Comparison of ENCODE assay signal across 30 cellular contexts in genomic region chr20:8557711-8558110, GRCh38.
DNase-seq lines count a peak whose midpoint lies in the region; ATAC-seq and TF ChIP-seq lines count a peak whose summit lies in the region.
"Had no signal": no experiment of that assay in that cellular context is flagged by ENCODE, and none has a peak within 500 bp of the region (broad histone marks: within the 10 kb centered on the region; RNA-seq: fewer than 3 reads in every experiment).

No MANE protein-coding gene starts in this region.

- H3K4me1 ChIP-seq in SK-N-SH (ENCODE audit: control insufficient read depth in 1 of 2, insufficient read depth in 2 of 2, low read depth in 1 of 2, low read length in 1 of 2), result no peaks in the 10 kb centered on the region
- H3K4me1 ChIP-seq: BLaER1 treated with 17β-estradiol and CSF1 and Interleukin-3, amounts not matched to agents 10 nM and 100 nM; body of pancreas; SJCRH30; upper lobe of left lung had no signal

- TF ChIP-seq RAD21 in SK-N-SH (IDR thresholded peaks at IDR 0.05; ENCODE audit: low read length), result no peak

- no peaks in the 10 kb centered on the region for H3K79me2 ChIP-seq in SK-N-SH (ENCODE audit: insufficient read depth)

- H3K9me2 ChIP-seq in SK-N-SH, result no peaks in the 10 kb centered on the region

- H3K36me3 ChIP-seq in SK-N-SH (replicated peaks in 1 of 2; ENCODE audit: control insufficient read depth in 1 of 2, insufficient read depth in 2 of 2, low read length in 1 of 2), result peaks cover 0 to 4% of the 10 kb centered on the region in 2 experiments
- H3K36me3 ChIP-seq: gastrocnemius medialis, SJCRH30, upper lobe of left lung had no signal

- no peak for ATAC-seq in GM21717 (IDR thresholded peaks at IDR 0.05; ENCODE audit: unreplicated experiment)
- no peak for ATAC-seq in HG03378 (IDR thresholded peaks at IDR 0.05; ENCODE audit: unreplicated experiment)
- ATAC-seq: activated T-cell treated with anti-CD3 and anti-CD28 coated beads, Interleukin-2, amount 50 U/mL, for 4 hours; body of pancreas; gastrocnemius medialis; K562; mucosa of descending colon; natural killer cell treated with Interleukin-12 subunit alpha and Interleukin-12 subunit beta and Interleukin-15 and Interleukin-18, amount 100 ng/mL, for 72 hours; stimulated activated naive B cell treated with anti-CD40 and anti-IgM and Interleukin-4, amounts not matched to agents 10 μg/mL and 1 μg/mL and 100 μg/mL, for 72 hours had no signal

- CTCF ChIA-PET in SK-N-SH (lab: Yijun Ruan, JAX), result interaction anchor here (1.3 kb wide), 1 partner anchor 164 kb away, joined by 3 read pairs; no protein-coding TSS in a partner anchor

- H3F3A ChIP-seq in SK-N-SH (replicated peaks; ENCODE audit: insufficient read depth), result peaks cover 4% of the 10 kb centered on the region

- H2AFZ ChIP-seq in SK-N-SH (ENCODE audit: low read depth), result no peak overlapping the region

- in situ Hi-C loops in ACHN (cut with HindIII; ENCODE audit: low pct_ligation_motif_present, low pct_unique_long_range_greater_than_20kb, low sequenced_read_pairs), result no loop called here

- TF ChIP-seq CTCF in SK-N-SH (IDR thresholded peaks at IDR 0.05), result no peak

- no peaks in the 10 kb centered on the region for H4K20me1 ChIP-seq in SK-N-SH (ENCODE audit: insufficient read depth)
- H4K20me1 ChIP-seq: BLaER1 treated with 17β-estradiol and CSF1 and Interleukin-3, amounts not matched to agents 10 nM and 100 nM had no signal

- TF ChIP-seq EP300 in SK-N-SH (IDR thresholded peaks at IDR 0.05; ENCODE audit: borderline replicate concordance in 1 of 2, low read depth in 1 of 2, low read length in 1 of 2), result no peak

- peak overlapping the region in 1 of 2 experiments; percentile 19; a peak in 2 of 4 replicates for H3K27ac ChIP-seq in SK-N-SH (ENCODE audit: low read depth in 2 of 2, low read length in 1 of 2)
- H3K27ac ChIP-seq: BLaER1 treated with 17β-estradiol and CSF1 and Interleukin-3, amounts not matched to agents 10 nM and 100 nM; body of pancreas; gastrocnemius medialis; SJCRH30; skin epidermis; upper lobe of left lung had no signal

- no peak overlapping the region for H3K4me2 ChIP-seq in SK-N-SH
- H3K4me2 ChIP-seq: BLaER1 treated with 17β-estradiol and CSF1 and Interleukin-3, amounts not matched to agents 10 nM and 100 nM had no signal

- no peak overlapping the region for H3K4me3 ChIP-seq in skeletal muscle cell (ENCODE audit: low read depth, low read length)
- no peak overlapping the region for H3K4me3 ChIP-seq in SK-N-SH (ENCODE audit: low read depth in 2 of 2, low read length in 1 of 2)
- H3K4me3 ChIP-seq: BLaER1 treated with 17β-estradiol and CSF1 and Interleukin-3, amounts not matched to agents 10 nM and 100 nM; body of pancreas; gastrocnemius medialis; K562; lung; mucosa of descending colon; SJCRH30; skin epidermis; upper lobe of left lung had no signal

- no peak overlapping the region for H3K9ac ChIP-seq in SK-N-SH
- H3K9ac ChIP-seq: BLaER1 treated with 17β-estradiol and CSF1 and Interleukin-3, amounts not matched to agents 10 nM and 100 nM had no signal

- H3K27me3 ChIP-seq in SK-N-SH (ENCODE audit: insufficient read depth), result no peaks in the 10 kb centered on the region
- H3K27me3 ChIP-seq: BLaER1 treated with 17β-estradiol and CSF1 and Interleukin-3, amounts not matched to agents 10 nM and 100 nM; body of pancreas; gastrocnemius medialis; SJCRH30; upper lobe of left lung had no signal

- peaks cover 6% of the 10 kb centered on the region; the same call in 1 of the 2 replicates for H3K9me3 ChIP-seq in SK-N-SH
- H3K9me3 ChIP-seq: body of pancreas, gastrocnemius medialis, SJCRH30 had no signal

- WGBS in SK-N-SH (ENCODE audit: low lambda C conversion rate), result 66% methylated on average over 1 of the region's 1 CpG

- POLR2A ChIA-PET in SK-N-SH (lab: Yijun Ruan, JAX), result no interaction called here

- DNase-seq in GM04503 (ENCODE audit: low read depth) (peak; percentile 41), astrocyte of the hippocampus (ENCODE audit: low read depth, low spot score) (peak; percentile 11), fibroblast of peridontal ligament (ENCODE audit: extremely low read depth) (peak; percentile 63), skeletal muscle cell (ENCODE audit: low read depth) (peak; percentile 27), SK-N-SH (no peak), ACHN (no peak)
- DNase-seq: activated CD4-positive, alpha-beta T cell treated with anti-CD3 and anti-CD28 coated beads for 48 hours; activated gamma-delta T cell treated with Interleukin-2 at 50 U/mL for 16 hours; activated naive CD8-positive, alpha-beta T cell treated with anti-CD3 and anti-CD28 coated beads, Interleukin-2, amount 10 ng/mL, durations not matched to agents 7 days and 5 days; activated T-cell treated with anti-CD3 and anti-CD28 coated beads, Interleukin-2, amount 50 U/mL, for 4 hours; body of pancreas; DMS53; gastrocnemius medialis; GDM1; mucosa of descending colon; NCI-H1092; NCI-H187; NCI-H2171 treated with DMSO at 0.1 percent for 48 hours; NCI-H510A treated with DMSO at 0.1 percent for 48 hours; SJCRH30; stimulated activated naive B cell treated with anti-CD40 and anti-IgM and Interleukin-4, amounts not matched to agents 10 μg/mL and 1 μg/mL and 100 μg/mL, for 72 hours; T1000; upper lobe of left lung had no signal

TF ChIP-seq in SK-N-SH, 30 proteins besides CTCF, POLR2A, EP300 and RAD21:
- TF ChIP-seq YY1 (IDR thresholded peaks at IDR 0.05; ENCODE audit: low read depth), result no peak

Comparison
In these comparisons a context has a peak if more than half of its experiments do, and no peak if none do; other contexts are left out.
1. DNase-seq: peak in GM04503 (single experiment), astrocyte of the hippocampus (single experiment), fibroblast of peridontal ligament (single experiment) and skeletal muscle cell (single experiment); none in SK-N-SH (single experiment) and ACHN (single experiment).